ENCODE assay signal across 22 cellular contexts in genomic region chr3:9736831-9737230, GRCh38. TPM values are rescaled to one million over a fixed set of nuclear protein-coding genes. Genes with fewer than 3 reads are reported as not detected.
DNase-seq lines count a peak whose midpoint lies in the region; ATAC-seq and TF ChIP-seq lines count a peak whose summit lies in the region.
"Had no signal": no experiment of that assay in that cellular context is flagged by ENCODE, and none has a peak within 500 bp of the region (broad histone marks: within the 10 kb centered on the region; RNA-seq: fewer than 3 reads in every experiment).

No MANE protein-coding gene starts in this region.

- H3K27ac Mint-ChIP-seq in activated naive CD4-positive, alpha-beta T cell treated with anti-CD3 and anti-CD28 coated beads, Interleukin-2, amount 10 ng/mL, durations not matched to agents 7 days and 5 days = peak overlapping the region; percentile 25
- H3K27ac Mint-ChIP-seq in activated CD4-positive, alpha-beta memory T cell treated with anti-CD3 and anti-CD28 coated beads for 36 hours = peak overlapping the region; percentile 49
- H3K27ac Mint-ChIP-seq in stimulated activated naive B cell treated with anti-CD40 and anti-IgM and Interleukin-4, amounts not matched to agents 10 μg/mL and 1 μg/mL and 100 μg/mL, for 72 hours = peak overlapping the region; percentile 47

- TF ChIP-seq POLR2A in erythroblast (IDR thresholded peaks at IDR 0.05; ENCODE audit: low read length) = no peak

- intact Hi-C loops in activated CD4-positive, alpha-beta memory T cell treated with anti-CD3 and anti-CD28 coated beads for 36 hours (cut with micrococcal nuclease) = loop anchor here (10.0 kb wide), 1 partner anchor 508 kb away; the partner anchor contains the start of gene TATDN2
- intact Hi-C loops in right cardiac atrium (cut with DNase I) = loop anchor here in 1 of 4 donors (10.0 kb wide), 1 partner anchor 48 kb away; no protein-coding TSS in a partner anchor

- no peak overlapping the region for H3K27ac ChIP-seq in right cardiac atrium (ENCODE audit: low read length)
- H3K27ac ChIP-seq: heart left ventricle, HL-60, lower lobe of right lung, ovary, right lobe of liver had no signal

- H3K9me3 ChIP-seq in right cardiac atrium (ENCODE audit: control insufficient read depth, low read length) = no peaks in the 10 kb centered on the region
- H3K9me3 ChIP-seq: heart left ventricle, lower lobe of right lung, ovary, right lobe of liver had no signal

- H3K4me1 ChIP-seq in right cardiac atrium (ENCODE audit: control insufficient read depth, insufficient read depth, low read length) = peaks cover 8% of the 10 kb centered on the region

- no peak overlapping the region for H3K4me3 ChIP-seq in right cardiac atrium (ENCODE audit: low read length)
- H3K4me3 ChIP-seq: heart left ventricle, lower lobe of right lung, ovary, right lobe of liver had no signal

- POLR2A ChIA-PET in activated CD4-positive, alpha-beta memory T cell treated with anti-CD3 and anti-CD28 coated beads for 36 hours (lab: Charles Lee) = no interaction called here

- WGBS in right cardiac atrium = 51% methylated on average over 2 of the region's 2 CpGs

- H3K36me3 Mint-ChIP-seq in activated naive CD4-positive, alpha-beta T cell treated with anti-CD3 and anti-CD28 coated beads, Interleukin-2, amount 10 ng/mL, durations not matched to agents 7 days and 5 days = peaks cover 65% of the 10 kb centered on the region
- H3K36me3 Mint-ChIP-seq in activated CD4-positive, alpha-beta memory T cell treated with anti-CD3 and anti-CD28 coated beads for 36 hours = peaks cover 50% of the 10 kb centered on the region
- peaks cover 47 to 66% of the 10 kb centered on the region in 2 donors for H3K36me3 Mint-ChIP-seq in stimulated activated naive B cell treated with anti-CD40 and anti-IgM and Interleukin-4, amounts not matched to agents 10 μg/mL and 1 μg/mL and 100 μg/mL, for 72 hours

- H3K9me3 Mint-ChIP-seq in activated naive CD4-positive, alpha-beta T cell treated with anti-CD3 and anti-CD28 coated beads, Interleukin-2, amount 10 ng/mL, durations not matched to agents 7 days and 5 days = no peaks in the 10 kb centered on the region
- H3K9me3 Mint-ChIP-seq in activated CD4-positive, alpha-beta memory T cell treated with anti-CD3 and anti-CD28 coated beads for 36 hours = no peaks in the 10 kb centered on the region
- no peaks in the 10 kb centered on the region for H3K9me3 Mint-ChIP-seq in stimulated activated naive B cell treated with anti-CD40 and anti-IgM and Interleukin-4, amounts not matched to agents 10 μg/mL and 1 μg/mL and 100 μg/mL, for 72 hours
- H3K9me3 Mint-ChIP-seq: IgD-negative memory B cell had no signal

- H3K27me3 Mint-ChIP-seq in activated naive CD4-positive, alpha-beta T cell treated with anti-CD3 and anti-CD28 coated beads, Interleukin-2, amount 10 ng/mL, durations not matched to agents 7 days and 5 days = no peaks in the 10 kb centered on the region
- no peaks in the 10 kb centered on the region for H3K27me3 Mint-ChIP-seq in activated CD4-positive, alpha-beta memory T cell treated with anti-CD3 and anti-CD28 coated beads for 36 hours
- no peaks in the 10 kb centered on the region for H3K27me3 Mint-ChIP-seq in stimulated activated naive B cell treated with anti-CD40 and anti-IgM and Interleukin-4, amounts not matched to agents 10 μg/mL and 1 μg/mL and 100 μg/mL, for 72 hours
- H3K27me3 Mint-ChIP-seq: IgD-negative memory B cell had no signal

- CTCF ChIA-PET in activated naive CD4-positive, alpha-beta T cell treated with anti-CD3 and anti-CD28 coated beads, Interleukin-2, amount 10 ng/mL, durations not matched to agents 7 days and 5 days (lab: Charles Lee) = interaction anchor here (0.8 to 4.1 kb wide), 2 partner anchors 10 to 11 kb away, joined by 3 to 19 read pairs; no protein-coding TSS in a partner anchor
- CTCF ChIA-PET in activated CD4-positive, alpha-beta memory T cell treated with anti-CD3 and anti-CD28 coated beads for 36 hours (lab: Charles Lee) = interaction anchor here (0.7 to 1.2 kb wide), 5 partner anchors 9 to 235 kb away, joined by 3 to 9 read pairs (median 4); partner anchors contain the start of gene OGG1

- peaks cover 53% of the 10 kb centered on the region for H3K4me1 Mint-ChIP-seq in activated naive CD4-positive, alpha-beta T cell treated with anti-CD3 and anti-CD28 coated beads, Interleukin-2, amount 10 ng/mL, durations not matched to agents 7 days and 5 days
- H3K4me1 Mint-ChIP-seq in activated CD4-positive, alpha-beta memory T cell treated with anti-CD3 and anti-CD28 coated beads for 36 hours (ENCODE audit: low read depth) = peaks cover 49% of the 10 kb centered on the region
- peaks cover 33 to 57% of the 10 kb centered on the region in 2 donors for H3K4me1 Mint-ChIP-seq in stimulated activated naive B cell treated with anti-CD40 and anti-IgM and Interleukin-4, amounts not matched to agents 10 μg/mL and 1 μg/mL and 100 μg/mL, for 72 hours

- ATAC-seq in stimulated activated naive B cell treated with anti-CD40 and anti-IgM and Interleukin-4, amounts not matched to agents 10 μg/mL and 1 μg/mL and 100 μg/mL, for 72 hours (replicated peaks) = no peak
- ATAC-seq in right cardiac atrium = no peak
- ATAC-seq in GM18520 (IDR thresholded peaks at IDR 0.05; ENCODE audit: unreplicated experiment) = no peak
- ATAC-seq: HCT116, lower lobe of right lung, right lobe of liver had no signal

- no peak overlapping the region for H3K4me3 Mint-ChIP-seq in activated naive CD4-positive, alpha-beta T cell treated with anti-CD3 and anti-CD28 coated beads, Interleukin-2, amount 10 ng/mL, durations not matched to agents 7 days and 5 days
- H3K4me3 Mint-ChIP-seq in activated CD4-positive, alpha-beta memory T cell treated with anti-CD3 and anti-CD28 coated beads for 36 hours = no peak overlapping the region
- H3K4me3 Mint-ChIP-seq in stimulated activated naive B cell treated with anti-CD40 and anti-IgM and Interleukin-4, amounts not matched to agents 10 μg/mL and 1 μg/mL and 100 μg/mL, for 72 hours = no peak overlapping the region

- no peaks in the 10 kb centered on the region for H3K27me3 ChIP-seq in right cardiac atrium (ENCODE audit: control insufficient read depth, insufficient read depth)
- H3K27me3 ChIP-seq: heart left ventricle, ovary, right lobe of liver had no signal

- DNase-seq in activated naive CD4-positive, alpha-beta T cell treated with anti-CD3 and anti-CD28 coated beads, Interleukin-2, amount 10 ng/mL, durations not matched to agents 7 days and 5 days = no peak
- DNase-seq in activated naive CD4-positive, alpha-beta T cell (lab: John Stamatoyannopoulos, UW) = no peak
- DNase-seq in activated CD4-positive, alpha-beta memory T cell treated with anti-CD3 and anti-CD28 coated beads for 36 hours = peak; percentile 20
- DNase-seq in erythroblast (lab: John Stamatoyannopoulos, UW) (peak; percentile 50 to 63), right cardiac atrium (no peak), NAMALWA (ENCODE audit: low spot score) (no peak)
- DNase-seq in stimulated activated naive B cell treated with anti-CD40 and anti-IgM and Interleukin-4, amounts not matched to agents 10 μg/mL and 1 μg/mL and 100 μg/mL, for 72 hours = no peak
- DNase-seq: activated gamma-delta T cell; DMS79; heart left ventricle; lower lobe of right lung; NCI-H2029; NCI-H446; NK-92 treated with Interleukin-12 subunit alpha and Interleukin-12 subunit beta, amount 100 ng/mL, for 24 hours; ovary; right lobe of liver; stimulated activated naive CD4-positive, alpha-beta T cell; trophoblast cell had no signal

RNA-seq across cellular contexts. Expression of gene BRPF1, which starts 5.3 kb away (rescaled TPM):
- total RNA-seq in activated CD4-positive, alpha-beta memory T cell treated with anti-CD3 and anti-CD28 coated beads for 36 hours = 10 to 100 TPM; 25.0 to 27.3 TPM
- total RNA-seq in right cardiac atrium = 10 to 100 TPM in 3 of 4 donors, 1 to 10 TPM in 1; 9.2 to 12.0 (median 11.7) TPM
- 6.4 TPM for polyA plus RNA-seq in right cardiac atrium

RNA-seq across cellular contexts. Expression of gene OGG1, which starts 12.9 kb away (rescaled TPM):
- 10 to 100 TPM; 35.7 to 36.5 TPM for total RNA-seq in activated CD4-positive, alpha-beta memory T cell treated with anti-CD3 and anti-CD28 coated beads for 36 hours
- 10 to 100 TPM in 3 of 4 donors, 1 to 10 TPM in 1; 9.6 to 15.5 (median 15.1) TPM for total RNA-seq in right cardiac atrium
- polyA plus RNA-seq in right cardiac atrium = 13.4 TPM

RNA-seq across cellular contexts. Expression of gene CAMK1, which starts 32.9 kb away (rescaled TPM):
- total RNA-seq in activated CD4-positive, alpha-beta memory T cell treated with anti-CD3 and anti-CD28 coated beads for 36 hours = 10 to 100 TPM; 48.2 to 51.9 TPM
- 10 to 100 TPM; 20.1 to 24.9 (median 21.0) TPM for total RNA-seq in right cardiac atrium
- polyA plus RNA-seq in right cardiac atrium = 22.1 TPM

RNA-seq across cellular contexts. Expression of gene CPNE9, which starts 33.2 kb away (rescaled TPM):
- total RNA-seq in activated CD4-positive, alpha-beta memory T cell treated with anti-CD3 and anti-CD28 coated beads for 36 hours = not detected
- total RNA-seq in right cardiac atrium = under 1 TPM in 3 of 4 donors, not detected in 1; 0.11 to 0.31 (median 0.15) TPM
- 0.07 TPM for polyA plus RNA-seq in right cardiac atrium
- total RNA-seq: heart left ventricle, ovary, right lobe of liver had no signal
- polyA plus RNA-seq: IgD-negative memory B cell had no signal

RNA-seq across cellular contexts. Expression of gene TADA3, which starts 55.4 kb away (rescaled TPM):
- total RNA-seq in activated CD4-positive, alpha-beta memory T cell treated with anti-CD3 and anti-CD28 coated beads for 36 hours = 10 to 100 TPM; 86.9 to 92.1 TPM
- total RNA-seq in right cardiac atrium = 10 to 100 TPM; 42.0 to 51.3 (median 46.3) TPM
- polyA plus RNA-seq in right cardiac atrium = 38.4 TPM

Comparison
In these comparisons a context has a peak if more than half of its experiments do, and no peak if none do; other contexts are left out.
1. DNase-seq: peak in activated CD4-positive, alpha-beta memory T cell treated with anti-CD3 and anti-CD28 coated beads for 36 hours (single experiment) and erythroblast (2 of 2); none in activated naive CD4-positive, alpha-beta T cell treated with anti-CD3 and anti-CD28 coated beads, Interleukin-2, amount 10 ng/mL, durations not matched to agents 7 days and 5 days (single experiment), activated naive CD4-positive, alpha-beta T cell (0 of 4), stimulated activated naive B cell treated with anti-CD40 and anti-IgM and Interleukin-4, amounts not matched to agents 10 μg/mL and 1 μg/mL and 100 μg/mL, for 72 hours (single experiment), right cardiac atrium (0 of 3) and NAMALWA (single experiment).
2. Peak in every context shown above with its lines, with median percentiles within 50 percentile points of each other: H3K27ac Mint-ChIP-seq.